ENCODE assay signal across 25 cellular contexts in the genomic region with DNA sequence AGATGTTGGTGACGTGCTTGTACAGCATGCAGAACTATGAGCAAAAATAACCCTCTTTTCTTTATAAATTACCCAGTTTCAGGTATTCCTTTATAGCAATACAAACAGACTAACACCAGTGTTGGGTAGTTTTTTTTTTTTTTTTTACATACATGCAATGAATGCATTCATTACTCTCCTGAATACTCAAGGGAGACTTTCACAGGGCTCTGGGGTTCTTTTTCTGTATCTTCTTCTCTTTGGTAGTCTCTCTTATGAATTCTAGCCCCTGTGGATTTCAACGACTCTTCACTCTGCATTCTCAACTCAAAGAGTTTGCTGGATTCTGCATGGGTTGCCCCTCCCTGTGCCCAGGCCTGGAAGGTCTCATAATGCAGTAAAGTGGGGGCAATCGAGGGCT.
"Had no signal": no experiment of that assay in that cellular context is flagged by ENCODE, and none has a peak within 500 bp of the region (broad histone marks: within the 10 kb centered on the region; RNA-seq: fewer than 3 reads in every experiment).

No MANE protein-coding gene starts in this region.

- H3K27me3 ChIP-seq: dorsolateral prefrontal cortex, esophagus squamous epithelium, heart right ventricle, left lung had no signal

- H3K36me3 Mint-ChIP-seq: mesothelial cell of epicardium had no signal

- H3K36me3 ChIP-seq: esophagus squamous epithelium, gastrocnemius medialis, heart right ventricle, left lung, lower lobe of right lung had no signal

- H3K27ac ChIP-seq: coronary artery, dorsolateral prefrontal cortex, epithelial cell of prostate, esophagus squamous epithelium, gastrocnemius medialis, heart right ventricle, left lung, lower lobe of right lung had no signal

- H3K4me3 Mint-ChIP-seq: mesothelial cell of epicardium, naive B cell had no signal

- H3K9me3 ChIP-seq: esophagus squamous epithelium, gastrocnemius medialis, heart right ventricle, left lung, lower lobe of right lung, mucosa of descending colon had no signal

- ATAC-seq: esophagus mucosa, gastrocnemius medialis, heart right ventricle, left cardiac atrium, left lung, left ventricle myocardium superior, lower lobe of right lung, mucosa of descending colon had no signal

- FAIRE-seq: islet of Langerhans, keratinocyte had no signal

- DNase-seq: dorsolateral prefrontal cortex; effector CD4-positive, alpha-beta T cell; effector memory CD4-positive, alpha-beta T cell; erythroblast; esophagus squamous epithelium; foreskin fibroblast; foreskin melanocyte; gastrocnemius medialis; glutamatergic neuron; head of caudate nucleus; heart right ventricle; hippocampal formation; left cardiac atrium; left lung; left ventricle myocardium superior; lower lobe of right lung; mesenchymal stem cell; mucosa of descending colon; naive B cell had no signal

- H3K4me3 ChIP-seq: coronary artery, dorsolateral prefrontal cortex, esophagus squamous epithelium, gastrocnemius medialis, heart right ventricle, left lung, lower lobe of right lung, mucosa of descending colon had no signal

- H3K4me1 ChIP-seq: esophagus squamous epithelium, gastrocnemius medialis, left lung had no signal
